1 cellular context compared by ENCODE assay signal in genomic region chr6:43667245-43668150, GRCh38.
A peak's percentile ranks its signal among the peaks of the same experiment; 100 is the strongest.
TF ChIP-seq lines count a peak whose summit lies in the region.

No MANE protein-coding gene starts in this region.

TF ChIP-seq in HepG2, 621 proteins besides CTCF, POLR2A, EP300 and RAD21 (continued from another document and continues in another):
- TF ChIP-seq RNF219 (CRISPR knock-in tag; IDR thresholded peaks at IDR 0.05) (no peak), HDAC2 (CRISPR knock-in tag; IDR thresholded peaks at IDR 0.05) (peak; percentile 75), ZBTB1 (CRISPR knock-in tag; IDR thresholded peaks at IDR 0.05; ENCODE audit: borderline replicate concordance) (no peak), MAF1 (CRISPR knock-in tag; IDR thresholded peaks at IDR 0.05; ENCODE audit: borderline replicate concordance) (no peak), CENPBD1 (CRISPR knock-in tag; IDR thresholded peaks at IDR 0.05; ENCODE audit: borderline replicate concordance, low read depth) (peak; percentile 87; the same call in 1 of the 2 replicates), PITX1 (CRISPR knock-in tag; IDR thresholded peaks at IDR 0.05) (peak; percentile 12; the same call in 1 of the 2 replicates), THAP11 (CRISPR knock-in tag; IDR thresholded peaks at IDR 0.05) (0 out of 2 replicates have a peak, but pooled peaks have one; percentile 51), LBX2 (CRISPR knock-in tag; IDR thresholded peaks at IDR 0.05; ENCODE audit: borderline replicate concordance) (no peak), HINFP (CRISPR knock-in tag; IDR thresholded peaks at IDR 0.05; ENCODE audit: low read depth) (no peak), ZBTB25 (CRISPR knock-in tag; IDR thresholded peaks at IDR 0.05) (no peak), SRY (CRISPR knock-in tag; IDR thresholded peaks at IDR 0.05) (peak; percentile 64), CCAR2 (optimal IDR thresholded peaks at IDR 0.05; ENCODE audit: low read depth, low read length) (no peak), PCBP1 (IDR thresholded peaks at IDR 0.05; ENCODE audit: borderline replicate concordance, low read depth, low read length) (0 out of 2 replicates have a peak, but pooled peaks have one; percentile 82), TERF1 (CRISPR knock-in tag; IDR thresholded peaks at IDR 0.05) (no peak), TOE1 (CRISPR knock-in tag; IDR thresholded peaks at IDR 0.05) (no peak), ZNF253 (CRISPR knock-in tag; IDR thresholded peaks at IDR 0.05; ENCODE audit: borderline replicate concordance) (no peak; the same call in 1 of the 2 replicates), CBFB (CRISPR knock-in tag; IDR thresholded peaks at IDR 0.05) (0 out of 2 replicates have a peak, but pooled peaks have one; percentile 45), ZNF367 (CRISPR knock-in tag; IDR thresholded peaks at IDR 0.05; ENCODE audit: borderline replicate concordance) (no peak), ZNF280B (CRISPR knock-in tag; IDR thresholded peaks at IDR 0.05; ENCODE audit: borderline replicate concordance) (no peak; the same call in 1 of the 2 replicates), SAFB2 (CRISPR knock-in tag; IDR thresholded peaks at IDR 0.05; ENCODE audit: borderline replicate concordance, low read depth) (peak; percentile 57; the same call in 1 of the 2 replicates), BRF2 (CRISPR knock-in tag; IDR thresholded peaks at IDR 0.05) (no peak), MED1 (CRISPR knock-in tag; IDR thresholded peaks at IDR 0.05) (peak; percentile 82), ZNF83 (CRISPR knock-in tag; IDR thresholded peaks at IDR 0.05; ENCODE audit: borderline replicate concordance) (no peak; the same call in 1 of the 2 replicates), ZBTB43 (CRISPR knock-in tag; conservative IDR thresholded peaks at IDR 0.05) (no peak), SALL2 (CRISPR knock-in tag; IDR thresholded peaks at IDR 0.05) (peak; percentile 67; the same call in 1 of the 2 replicates), ZNF691 (CRISPR knock-in tag; IDR thresholded peaks at IDR 0.05; ENCODE audit: borderline replicate concordance, low read depth) (peak; percentile 93; the same call in 1 of the 2 replicates), RFXAP (CRISPR knock-in tag; IDR thresholded peaks at IDR 0.05; ENCODE audit: borderline replicate concordance) (no peak), CHCHD3 (CRISPR knock-in tag; IDR thresholded peaks at IDR 0.05) (no peak), ZNF720 (CRISPR knock-in tag; IDR thresholded peaks at IDR 0.05) (no peak), CREB3 (CRISPR knock-in tag; IDR thresholded peaks at IDR 0.05) (no peak), ZBTB40 (IDR thresholded peaks at IDR 0.05) (no peak), ZBTB40 (CRISPR knock-in tag; IDR thresholded peaks at IDR 0.05) (peak; percentile 47; the same call in 1 of the 2 replicates), KDM3A (CRISPR knock-in tag; IDR thresholded peaks at IDR 0.05; ENCODE audit: low read depth) (peak; percentile 95), RXRA (CRISPR knock-in tag; IDR thresholded peaks at IDR 0.05) (no peak), HMG20A (CRISPR knock-in tag; IDR thresholded peaks at IDR 0.05; ENCODE audit: borderline replicate concordance) (no peak)
